ENCODE assay signal across 4 cellular contexts in genomic region chr12:56918139-56918538, GRCh38. TPM values are rescaled to one million over a fixed set of nuclear protein-coding genes. Genes with fewer than 3 reads are reported as not detected.
"Had no signal": no experiment of that assay in that cellular context is flagged by ENCODE, and none has a peak within 500 bp of the region (broad histone marks: within the 10 kb centered on the region; RNA-seq: fewer than 3 reads in every experiment).

No MANE protein-coding gene starts in this region.

RNA-seq across cellular contexts. Expression of gene SDR9C7, which starts 16.1 kb away (rescaled TPM):
- total RNA-seq: LHCN-M2, M059J, MCF 10A, NCI-H460 had no signal

RNA-seq across cellular contexts. Expression of gene RDH16, which starts 39.3 kb away (rescaled TPM):
- total RNA-seq: LHCN-M2, M059J had no signal
